Comparison of ENCODE assay signal across 8 cellular contexts in the genomic region with DNA sequence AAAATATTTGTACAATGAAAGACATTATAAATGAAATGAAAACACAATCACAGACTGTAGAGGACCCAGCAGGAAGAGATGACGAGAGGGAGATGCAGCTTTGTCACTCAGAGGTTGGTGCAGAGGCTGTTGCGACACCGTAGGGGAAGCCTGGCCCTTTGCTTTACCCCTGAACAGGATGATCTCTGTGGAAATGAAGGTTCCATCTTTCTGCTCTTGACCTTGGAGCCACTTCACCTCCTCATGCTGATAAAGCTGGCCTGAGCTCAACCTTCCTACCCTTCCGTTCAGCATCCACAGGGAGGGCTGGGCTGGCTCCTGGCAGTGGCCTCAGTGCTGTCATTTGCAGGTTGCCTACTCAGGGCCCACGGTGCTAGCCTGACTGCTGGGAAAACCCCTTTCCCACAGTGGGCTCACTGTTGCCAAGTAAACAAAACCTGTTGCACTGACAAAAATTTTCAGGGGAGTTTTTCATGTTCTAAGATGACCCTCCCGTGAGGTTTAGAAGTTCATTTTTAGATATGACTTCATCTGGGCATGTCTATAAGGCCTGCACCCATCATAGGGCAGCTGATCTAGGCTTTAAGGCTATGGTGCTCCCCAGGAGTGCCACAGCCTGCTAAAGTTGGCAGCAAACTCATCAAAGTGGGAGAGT. TPM values are rescaled to one million over a fixed set of nuclear protein-coding genes. Genes with fewer than 3 reads are reported as not detected.
A peak's percentile ranks its signal among the peaks of the same experiment; 100 is the strongest.
DNase-seq lines count a peak whose midpoint lies in the region; ATAC-seq and TF ChIP-seq lines count a peak whose summit lies in the region.

No MANE protein-coding gene starts in this region.

- peak overlapping the region; percentile 46 for H3K27ac Mint-ChIP-seq in activated naive CD4-positive, alpha-beta T cell treated with anti-CD3 and anti-CD28 coated beads for 36 hours

- no peak overlapping the region for H3K27ac ChIP-seq in lower lobe of right lung

- no peaks in the 10 kb centered on the region for H3K27me3 Mint-ChIP-seq in activated naive CD4-positive, alpha-beta T cell treated with anti-CD3 and anti-CD28 coated beads for 36 hours (ENCODE audit: low read depth)

- H3K4me1 Mint-ChIP-seq in activated naive CD4-positive, alpha-beta T cell treated with anti-CD3 and anti-CD28 coated beads for 36 hours (ENCODE audit: low read depth) = peaks cover 10% of the 10 kb centered on the region

- H3K4me3 ChIP-seq in lower lobe of right lung = no peak overlapping the region

- H3K36me3 ChIP-seq in lower lobe of right lung = no peaks in the 10 kb centered on the region

- CTCF ChIA-PET in activated naive CD4-positive, alpha-beta T cell treated with anti-CD3 and anti-CD28 coated beads for 36 hours (lab: Charles Lee) = interaction anchor here (0.7 kb wide), 1 partner anchor 11 kb away, joined by 3 read pairs; no protein-coding TSS in a partner anchor

- peak; percentile 59 for ATAC-seq in HG03060 (IDR thresholded peaks at IDR 0.05; ENCODE audit: low read depth, unreplicated experiment)
- peak; percentile 74 to 77 for ATAC-seq in lower lobe of right lung

- intact Hi-C loops in activated naive CD4-positive, alpha-beta T cell treated with anti-CD3 and anti-CD28 coated beads for 36 hours (cut with micrococcal nuclease) = no loop called here
- intact Hi-C loops in lower lobe of right lung (cut with DNase I) = no loop called here

- H3K9me3 Mint-ChIP-seq in activated naive CD4-positive, alpha-beta T cell treated with anti-CD3 and anti-CD28 coated beads for 36 hours = peaks cover 2% of the 10 kb centered on the region

- peaks cover 9% of the 10 kb centered on the region for H3K4me1 ChIP-seq in lower lobe of right lung

- H3K4me3 Mint-ChIP-seq in activated naive CD4-positive, alpha-beta T cell treated with anti-CD3 and anti-CD28 coated beads for 36 hours = no peak overlapping the region

- H3K27me3 ChIP-seq in lower lobe of right lung (ENCODE audit: low read depth) = no peaks in the 10 kb centered on the region

- peaks cover 4% of the 10 kb centered on the region for H3K9me3 ChIP-seq in lower lobe of right lung

- no peak for TF ChIP-seq CTCF in lower lobe of right lung (IDR thresholded peaks at IDR 0.05)

- peak; percentile 29 for DNase-seq in activated naive CD4-positive, alpha-beta T cell treated with anti-CD3 and anti-CD28 coated beads for 36 hours
- DNase-seq in activated naive CD4-positive, alpha-beta T cell (lab: John Stamatoyannopoulos, UW) = no peak
- DNase-seq in T-helper 22 cell (ENCODE audit: low read depth) = peak; percentile 37
- DNase-seq in lower lobe of right lung = no peak
- DNase-seq in NCI-H82 (lab: John Stamatoyannopoulos, UW) = no peak
- DNase-seq in EL = no peak
- no peak for DNase-seq in NCI-H1417 treated with DMSO at 0.1 percent for 48 hours (lab: John Stamatoyannopoulos, UW)

- no peaks in the 10 kb centered on the region for H3K36me3 Mint-ChIP-seq in activated naive CD4-positive, alpha-beta T cell treated with anti-CD3 and anti-CD28 coated beads for 36 hours (ENCODE audit: low read depth)

RNA-seq across cellular contexts. Expression of gene CD80, which starts 3.0 kb away (rescaled TPM):
- total RNA-seq in activated naive CD4-positive, alpha-beta T cell treated with anti-CD3 and anti-CD28 coated beads for 36 hours = under 1 TPM; 0.14 to 0.40 TPM
- 8.6 TPM for total RNA-seq in lower lobe of right lung

RNA-seq across cellular contexts. Expression of gene ADPRH, which starts 16.9 kb away (rescaled TPM):
- total RNA-seq in activated naive CD4-positive, alpha-beta T cell treated with anti-CD3 and anti-CD28 coated beads for 36 hours = 1 to 10 TPM; 2.6 to 3.1 TPM
- 32.0 TPM for total RNA-seq in lower lobe of right lung

RNA-seq across cellular contexts. Expression of gene PLA1A, which starts 35.3 kb away (rescaled TPM):
- total RNA-seq in activated naive CD4-positive, alpha-beta T cell treated with anti-CD3 and anti-CD28 coated beads for 36 hours = under 1 TPM in 1 of 2 experiments, not detected in 1; 0.19 TPM
- 13.1 TPM for total RNA-seq in lower lobe of right lung

Comparison
In these comparisons a context has a peak if more than half of its experiments do, and no peak if none do; other contexts are left out.
1. DNase-seq: peak in activated naive CD4-positive, alpha-beta T cell treated with anti-CD3 and anti-CD28 coated beads for 36 hours (single experiment) and T-helper 22 cell (single experiment); none in activated naive CD4-positive, alpha-beta T cell (0 of 4), lower lobe of right lung (single experiment), NCI-H82 (single experiment), EL (single experiment) and NCI-H1417 treated with DMSO at 0.1 percent for 48 hours (single experiment).
2. RNA of gene PLA1A, which starts 35.3 kb away (total RNA-seq): 13.1 TPM in lower lobe of right lung (single experiment); 0.19 TPM in activated naive CD4-positive, alpha-beta T cell treated with anti-CD3 and anti-CD28 coated beads for 36 hours; every median in the first group is over 10 times any median in the second.